ENCODE assay signal across 12 cellular contexts in the genomic region with DNA sequence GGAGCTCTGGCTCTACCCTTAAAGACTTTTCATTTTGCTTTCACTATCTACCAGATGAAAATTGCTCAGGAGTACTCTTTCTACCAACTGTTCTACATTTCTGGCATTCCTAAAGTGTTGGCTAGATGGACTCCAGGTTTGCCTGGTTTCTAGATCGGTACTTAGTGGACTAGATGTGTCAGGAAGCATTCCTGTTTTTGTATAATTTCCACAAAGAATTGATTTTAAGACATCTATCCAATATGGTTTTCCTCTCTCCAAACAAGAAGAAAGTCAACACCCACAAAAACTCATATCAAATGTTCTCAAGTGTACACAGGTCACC.
"Had no signal": no experiment of that assay in that cellular context is flagged by ENCODE, and none has a peak within 500 bp of the region (broad histone marks: within the 10 kb centered on the region; RNA-seq: fewer than 3 reads in every experiment).

No MANE protein-coding gene starts in this region.

- H3K4me3 ChIP-seq: cardiac muscle cell, ovary, thyroid gland, uterus had no signal

- H3K4me1 Mint-ChIP-seq: activated CD4-positive, alpha-beta T cell treated with anti-CD3 and anti-CD28 coated beads, Interleukin-2, amount 10 ng/mL, durations not matched to agents 7 days and 5 days; activated naive CD8-positive, alpha-beta T cell treated with anti-CD3 and anti-CD28 coated beads, Interleukin-2, amount 10 ng/mL, durations not matched to agents 7 days and 5 days had no signal

- ATAC-seq: esophagus mucosa, sciatic nerve had no signal

- H3K27me3 ChIP-seq: cardiac muscle cell, ovary, thyroid gland, uterus had no signal

- H3K9me3 ChIP-seq: ovary, thyroid gland, uterus had no signal

- H3K4me3 Mint-ChIP-seq: activated CD4-positive, alpha-beta T cell treated with anti-CD3 and anti-CD28 coated beads, Interleukin-2, amount 10 ng/mL, durations not matched to agents 7 days and 5 days; activated naive CD8-positive, alpha-beta T cell treated with anti-CD3 and anti-CD28 coated beads, Interleukin-2, amount 10 ng/mL, durations not matched to agents 7 days and 5 days had no signal

- H3K27me3 Mint-ChIP-seq: activated CD4-positive, alpha-beta T cell treated with anti-CD3 and anti-CD28 coated beads, Interleukin-2, amount 10 ng/mL, durations not matched to agents 7 days and 5 days; activated naive CD8-positive, alpha-beta T cell treated with anti-CD3 and anti-CD28 coated beads, Interleukin-2, amount 10 ng/mL, durations not matched to agents 7 days and 5 days had no signal

- H3K4me1 ChIP-seq: thyroid gland, uterus had no signal

- H3K27ac ChIP-seq: cardiac muscle cell, ovary, thyroid gland, uterus had no signal

- H3K27ac Mint-ChIP-seq: activated CD4-positive, alpha-beta T cell treated with anti-CD3 and anti-CD28 coated beads, Interleukin-2, amount 10 ng/mL, durations not matched to agents 7 days and 5 days; activated naive CD8-positive, alpha-beta T cell treated with anti-CD3 and anti-CD28 coated beads, Interleukin-2, amount 10 ng/mL, durations not matched to agents 7 days and 5 days had no signal

- H3K36me3 Mint-ChIP-seq: activated naive CD8-positive, alpha-beta T cell treated with anti-CD3 and anti-CD28 coated beads, Interleukin-2, amount 10 ng/mL, durations not matched to agents 7 days and 5 days had no signal

- DNase-seq: activated CD4-positive, alpha-beta T cell treated with anti-CD3 and anti-CD28 coated beads, Interleukin-2, amount 10 ng/mL, durations not matched to agents 7 days and 5 days; activated CD8-positive, alpha-beta memory T cell treated with anti-CD3 and anti-CD28 coated beads for 24 hours; activated naive CD4-positive, alpha-beta T cell; activated naive CD8-positive, alpha-beta T cell treated with anti-CD3 and anti-CD28 coated beads, Interleukin-2, amount 10 ng/mL, durations not matched to agents 7 days and 5 days; anterior cingulate cortex; ovary; stimulated activated CD4-positive, alpha-beta T cell treated with anti-CD3 and anti-CD28 coated beads, Interleukin-2, amount 100 ng/mL, for 24 hours; thyroid gland; uterus had no signal

- H3K36me3 ChIP-seq: cardiac muscle cell, ovary, thyroid gland, uterus had no signal
